ENCODE assay signal across 28 cellular contexts in genomic region chr7:86477343-86477742, GRCh38.
"Had no signal": no experiment of that assay in that cellular context is flagged by ENCODE, and none has a peak within 500 bp of the region (broad histone marks: within the 10 kb centered on the region; RNA-seq: fewer than 3 reads in every experiment).

No MANE protein-coding gene starts in this region.

- H3K36me3 ChIP-seq: stomach, suprapubic skin, thoracic aorta, thyroid gland, tibial artery, tibial nerve, transverse colon, upper lobe of left lung, upper lobe of right lung, uterus, vagina had no signal

- ATAC-seq: stimulated activated effector memory CD8-positive, alpha-beta T cell treated with anti-CD3 and anti-CD28 coated beads, Interleukin-12 subunit alpha, Interleukin-12 subunit beta, amount 100 ng/mL, for 72 hours; stimulated activated memory B cell treated with anti-CD40 and anti-IgM and Interleukin-4, amounts not matched to agents 10 μg/mL and 1 μg/mL and 100 μg/mL, for 72 hours; stimulated activated naive B cell treated with anti-CD40 and anti-IgM and Interleukin-4, amounts not matched to agents 10 μg/mL and 1 μg/mL and 100 μg/mL, for 72 hours; stimulated activated naive CD8-positive, alpha-beta T cell treated with anti-CD3 and anti-CD28 coated beads, Interleukin-15, amount 100 ng/mL, for 72 hours; stimulated activated naive CD8-positive, alpha-beta T cell treated with anti-CD3 and anti-CD28 coated beads, Interleukin-15, Interleukin-2, amounts not matched to agents 100 U/mL and 50 U/mL, for 24 hours; upper lobe of right lung had no signal

- H3K9me3 Mint-ChIP-seq: stimulated activated memory B cell treated with anti-CD40 and anti-IgM and Interleukin-4, amounts not matched to agents 10 μg/mL and 1 μg/mL and 100 μg/mL, for 72 hours; stimulated activated naive CD8-positive, alpha-beta T cell treated with anti-CD3 and anti-CD28 coated beads, Interleukin-15, amount 100 ng/mL, for 72 hours; stimulated activated naive CD8-positive, alpha-beta T cell treated with anti-CD3 and anti-CD28 coated beads, Interleukin-15, Interleukin-2, amounts not matched to agents 100 ng/mL and 50 ng/mL, for 24 hours; type B pancreatic cell had no signal

- H3K4me3 Mint-ChIP-seq: stimulated activated effector memory CD8-positive, alpha-beta T cell treated with anti-CD3 and anti-CD28 coated beads, Interleukin-12 subunit alpha, Interleukin-12 subunit beta, amount 100 ng/mL, for 72 hours; stimulated activated memory B cell treated with anti-CD40 and anti-IgM and Interleukin-4, amounts not matched to agents 10 μg/mL and 1 μg/mL and 100 μg/mL, for 72 hours; stimulated activated naive B cell treated with anti-CD40 and anti-IgM and Interleukin-4, amounts not matched to agents 10 μg/mL and 1 μg/mL and 100 μg/mL, for 72 hours; stimulated activated naive CD8-positive, alpha-beta T cell treated with anti-CD3 and anti-CD28 coated beads, Interleukin-15, amount 100 ng/mL, for 72 hours; stimulated activated naive CD8-positive, alpha-beta T cell treated with anti-CD3 and anti-CD28 coated beads, Interleukin-15, Interleukin-2, amounts not matched to agents 100 ng/mL and 50 ng/mL, for 24 hours; type B pancreatic cell had no signal

- H3K4me1 Mint-ChIP-seq: stimulated activated effector memory CD8-positive, alpha-beta T cell treated with anti-CD3 and anti-CD28 coated beads, Interleukin-12 subunit alpha, Interleukin-12 subunit beta, amount 100 ng/mL, for 72 hours; stimulated activated memory B cell treated with anti-CD40 and anti-IgM and Interleukin-4, amounts not matched to agents 10 μg/mL and 1 μg/mL and 100 μg/mL, for 72 hours; stimulated activated naive B cell treated with anti-CD40 and anti-IgM and Interleukin-4, amounts not matched to agents 10 μg/mL and 1 μg/mL and 100 μg/mL, for 72 hours; stimulated activated naive CD8-positive, alpha-beta T cell treated with anti-CD3 and anti-CD28 coated beads, Interleukin-15, amount 100 ng/mL, for 72 hours had no signal

- H3K4me3 ChIP-seq: stomach, suprapubic skin, testis, thoracic aorta, thyroid gland, tibial artery, tibial nerve, transverse colon, upper lobe of left lung, upper lobe of right lung, uterus, vagina had no signal

- DNase-seq: stimulated activated CD4-positive, alpha-beta T cell treated with anti-CD3 and anti-CD28 coated beads, Interleukin-2, amount 100 ng/mL, for 48 hours; stimulated activated CD4-positive, alpha-beta T cell treated with anti-CD3 and anti-CD28 coated beads, Interleukin-4, amount 100 ng/mL, for 1 hour; stimulated activated CD4-positive, alpha-beta T cell treated with anti-CD3 and anti-CD28 coated beads, Interleukin-4, amount 100 ng/mL, for 24 hours; stimulated activated CD4-positive, alpha-beta T cell treated with anti-CD3 and anti-CD28 coated beads, Interleukin-4, amount 100 ng/mL, for 4 hours; stimulated activated CD8-positive, alpha-beta memory T cell treated with anti-CD3 and anti-CD28 coated beads, Interleukin-4, amount 100 ng/mL, for 48 hours; stimulated activated naive B cell treated with anti-CD40 and anti-IgM and Interleukin-4, amounts not matched to agents 10 μg/mL and 1 μg/mL and 100 μg/mL, for 72 hours; stimulated activated naive CD4-positive, alpha-beta T cell; stimulated activated naive CD4-positive, alpha-beta T cell treated with Interleukin-2 at 50 U/mL for 16 hours; stimulated activated naive CD8-positive, alpha-beta T cell treated with anti-CD3 and anti-CD28 coated beads, Interleukin-15, amount 100 ng/mL, for 72 hours; stimulated activated naive CD8-positive, alpha-beta T cell treated with anti-CD3 and anti-CD28 coated beads, Interleukin-15, Interleukin-2, amounts not matched to agents 100 U/mL and 50 U/mL, for 24 hours; stomach; substantia nigra; testis; thyroid gland; tibial artery; transverse colon; trophoblast cell; upper lobe of left lung; upper lobe of right lung; uterus had no signal

- H3K4me1 ChIP-seq: stomach, suprapubic skin, testis, thyroid gland, tibial artery, tibial nerve, transverse colon, upper lobe of left lung, upper lobe of right lung, uterus, vagina had no signal

- H3K9me3 ChIP-seq: stomach, suprapubic skin, testis, thoracic aorta, thyroid gland, tibial artery, tibial nerve, transverse colon, upper lobe of left lung, upper lobe of right lung, uterus, vagina had no signal

- H3K36me3 Mint-ChIP-seq: stimulated activated effector memory CD8-positive, alpha-beta T cell treated with anti-CD3 and anti-CD28 coated beads, Interleukin-12 subunit alpha, Interleukin-12 subunit beta, amount 100 ng/mL, for 72 hours; stimulated activated memory B cell treated with anti-CD40 and anti-IgM and Interleukin-4, amounts not matched to agents 10 μg/mL and 1 μg/mL and 100 μg/mL, for 72 hours; stimulated activated naive B cell treated with anti-CD40 and anti-IgM and Interleukin-4, amounts not matched to agents 10 μg/mL and 1 μg/mL and 100 μg/mL, for 72 hours; type B pancreatic cell had no signal

- H3K27me3 ChIP-seq: stomach, suprapubic skin, testis, thyroid gland, tibial artery, tibial nerve, transverse colon, upper lobe of left lung, upper lobe of right lung, uterus, vagina had no signal

- H3K27me3 Mint-ChIP-seq: stimulated activated memory B cell treated with anti-CD40 and anti-IgM and Interleukin-4, amounts not matched to agents 10 μg/mL and 1 μg/mL and 100 μg/mL, for 72 hours; stimulated activated naive B cell treated with anti-CD40 and anti-IgM and Interleukin-4, amounts not matched to agents 10 μg/mL and 1 μg/mL and 100 μg/mL, for 72 hours; stimulated activated naive CD8-positive, alpha-beta T cell treated with anti-CD3 and anti-CD28 coated beads, Interleukin-15, amount 100 ng/mL, for 72 hours; stimulated activated naive CD8-positive, alpha-beta T cell treated with anti-CD3 and anti-CD28 coated beads, Interleukin-15, Interleukin-2, amounts not matched to agents 100 ng/mL and 50 ng/mL, for 24 hours had no signal

- H3K27ac Mint-ChIP-seq: stimulated activated effector memory CD8-positive, alpha-beta T cell treated with anti-CD3 and anti-CD28 coated beads, Interleukin-12 subunit alpha, Interleukin-12 subunit beta, amount 100 ng/mL, for 72 hours; stimulated activated memory B cell treated with anti-CD40 and anti-IgM and Interleukin-4, amounts not matched to agents 10 μg/mL and 1 μg/mL and 100 μg/mL, for 72 hours; stimulated activated naive B cell treated with anti-CD40 and anti-IgM and Interleukin-4, amounts not matched to agents 10 μg/mL and 1 μg/mL and 100 μg/mL, for 72 hours; stimulated activated naive CD8-positive, alpha-beta T cell treated with anti-CD3 and anti-CD28 coated beads, Interleukin-15, amount 100 ng/mL, for 72 hours; stimulated activated naive CD8-positive, alpha-beta T cell treated with anti-CD3 and anti-CD28 coated beads, Interleukin-15, Interleukin-2, amounts not matched to agents 100 ng/mL and 50 ng/mL, for 24 hours; type B pancreatic cell had no signal

- H3K27ac ChIP-seq: stomach, suprapubic skin, testis, thoracic aorta, thyroid gland, tibial artery, tibial nerve, transverse colon, upper lobe of left lung, upper lobe of right lung, uterus, vagina had no signal
